ENCODE assay signal across 8 cellular contexts in the genomic region with DNA sequence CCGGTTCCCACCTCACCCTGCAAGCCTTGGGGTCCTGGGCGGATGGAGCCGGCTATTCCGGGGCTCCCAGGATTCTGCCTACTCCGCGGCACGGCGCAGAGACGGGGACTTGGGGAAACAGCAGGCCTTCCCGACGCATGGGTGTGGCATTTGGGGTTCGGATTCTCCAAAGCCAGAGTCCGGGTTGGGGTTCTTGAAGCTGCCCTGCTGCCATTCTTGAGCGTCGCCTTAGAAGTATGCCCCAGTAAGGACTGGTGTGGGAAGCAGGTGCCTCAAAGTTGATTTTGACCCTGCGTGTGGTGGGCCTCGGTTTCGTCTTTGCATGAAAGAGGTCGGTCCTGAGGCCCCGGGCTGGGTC. TPM values are rescaled to one million over a fixed set of nuclear protein-coding genes. Genes with fewer than 3 reads are reported as not detected.
A peak's percentile ranks its signal among the peaks of the same experiment; 100 is the strongest.
DNase-seq lines count a peak whose midpoint lies in the region; ATAC-seq and TF ChIP-seq lines count a peak whose summit lies in the region.

No MANE protein-coding gene starts in this region.

- no peaks in the 10 kb centered on the region for H3K9me2 ChIP-seq in Loucy (replicated peaks; ENCODE audit: low read depth, low read length)

- H3K4me3 ChIP-seq in Loucy (ENCODE audit: low read length, poor library complexity, severe bottlenecking): peak overlapping the region; percentile 99
- peak overlapping the region; percentile 61 to 100 (median 95) for H3K4me3 ChIP-seq in dorsolateral prefrontal cortex

- H3K27me3 ChIP-seq in Loucy (ENCODE audit: insufficient read depth, low read length, poor library complexity, severe bottlenecking) (no peaks in the 10 kb centered on the region), dorsolateral prefrontal cortex (no peaks in the 10 kb centered on the region)

- H3K9me3 Mint-ChIP-seq in nephron: no peaks in the 10 kb centered on the region

- H3K4me3 Mint-ChIP-seq in nephron: peak overlapping the region; percentile 89 to 94 (median 91)

- H2AFZ ChIP-seq in Loucy (ENCODE audit: low read length): no peak overlapping the region; the same call in 1 of the 2 replicates

- H3K9me3 ChIP-seq in Loucy (ENCODE audit: insufficient read depth, low read depth, low read length): no peaks in the 10 kb centered on the region

- H3K4me1 ChIP-seq in Loucy (ENCODE audit: insufficient read depth, low read length, poor library complexity, severe bottlenecking): peaks cover 35% of the 10 kb centered on the region

- peak overlapping the region; percentile 95 for H3K4me2 ChIP-seq in Loucy (ENCODE audit: low read depth, low read length, poor library complexity, severe bottlenecking)

- H3K36me3 Mint-ChIP-seq in nephron (ENCODE audit: low read depth): no peaks in the 10 kb centered on the region

- H3K27ac ChIP-seq in C4-2B (peak overlapping the region; percentile 92), dorsolateral prefrontal cortex (peak overlapping the region; percentile 58 to 100 (median 97))

- H3F3A ChIP-seq in Loucy (ENCODE audit: low read depth): no peaks in the 10 kb centered on the region

- ATAC-seq in HG02763 (IDR thresholded peaks at IDR 0.05; ENCODE audit: unreplicated experiment) (no peak), HG03460 (IDR thresholded peaks at IDR 0.05; ENCODE audit: unreplicated experiment) (no peak)

- no peaks in the 10 kb centered on the region; the same call in 1 of the 2 replicates for H3K36me3 ChIP-seq in Loucy (ENCODE audit: insufficient read depth, low read length)

- peak overlapping the region; percentile 93 for H3K9ac ChIP-seq in Loucy (ENCODE audit: low read depth, low read length, poor library complexity, severe bottlenecking)

- DNase-seq in dorsolateral prefrontal cortex (peak in 1 of 10 donors; percentile 41), OCI-M2 (lab: John Stamatoyannopoulos, UW; ENCODE audit: unreplicated experiment) (no peak), occipital lobe (lab: John Stamatoyannopoulos, UW) (no peak)

- peaks cover 24% of the 10 kb centered on the region for H3K4me1 Mint-ChIP-seq in nephron

- intact Hi-C loops in dorsolateral prefrontal cortex (cut with DNase I): loop anchor here (1.0 to 5.0 kb wide), 5 partner anchors 25 to 347 kb away; a partner anchor contains a TSS

- peaks cover 53% of the 10 kb centered on the region for H4K20me1 ChIP-seq in Loucy (ENCODE audit: insufficient read depth, low read length, poor library complexity, severe bottlenecking)

- peaks cover 19% of the 10 kb centered on the region for H3K27me3 Mint-ChIP-seq in nephron (ENCODE audit: low read depth)

- TF ChIP-seq CTCF in C4-2B (conservative IDR thresholded peaks at IDR 0.05) (no peak), Loucy (conservative IDR thresholded peaks at IDR 0.05; ENCODE audit: low read length) (no peak), dorsolateral prefrontal cortex (IDR thresholded peaks at IDR 0.05 in 54 of 56, conservative IDR thresholded peaks at IDR 0.05 in 2 of 56; ENCODE audit: low read depth in 1 of 56, partially characterized antibody in 56 of 56) (no peak), nephron (IDR thresholded peaks at IDR 0.05; ENCODE audit: unreplicated experiment in 3 of 3) (no peak)

- H3K27ac Mint-ChIP-seq in nephron: peak overlapping the region; percentile 38 to 65 (median 55)

- H3K79me2 ChIP-seq in Loucy (ENCODE audit: insufficient read depth, low read length): peaks cover 55% of the 10 kb centered on the region

RNA-seq across cellular contexts. Expression of a gene that starts 0.6 kb away (rescaled TPM):
- 100 to 1,000 TPM; 226 to 417 (median 315) TPM for total RNA-seq in dorsolateral prefrontal cortex
- total RNA-seq in occipital lobe: 91.6 TPM

RNA-seq across cellular contexts. Expression of a gene that starts 9.0 kb away (rescaled TPM):
- 10 to 100 TPM in 112 of 120 experiments, 1 to 10 TPM in 8; 6.4 to 80.4 (median 20.6) TPM for total RNA-seq in dorsolateral prefrontal cortex
- total RNA-seq in occipital lobe: 1.1 TPM

RNA-seq across cellular contexts. Expression of a gene that starts 24.9 kb away (rescaled TPM):
- 10 to 100 TPM in 55 of 120 experiments, 1 to 10 TPM in 65; 6.6 to 16.0 (median 9.7) TPM for total RNA-seq in dorsolateral prefrontal cortex
- 4.2 TPM for total RNA-seq in occipital lobe

RNA-seq across cellular contexts. Expression of a gene that starts 31.6 kb away (rescaled TPM):
- 10 to 100 TPM; 31.4 to 79.7 (median 54.4) TPM for total RNA-seq in dorsolateral prefrontal cortex
- total RNA-seq in occipital lobe: 24.8 TPM

RNA-seq across cellular contexts. Expression of a gene that starts 37.6 kb away (rescaled TPM):
- total RNA-seq in dorsolateral prefrontal cortex (10 to 100 TPM; 10.3 to 25.9 (median 17.7) TPM), occipital lobe (4.1 TPM)
